8 cellular contexts compared by ENCODE assay signal in genomic region chr5:170297589-170298462, GRCh38. TPM values are rescaled to one million over a fixed set of nuclear protein-coding genes. Genes with fewer than 3 reads are reported as not detected.
DNase-seq lines count a peak whose midpoint lies in the region; ATAC-seq, FAIRE-seq and TF ChIP-seq lines count a peak whose summit lies in the region.

LCP2 (minus strand) TSS chr5:170297777; CDS start chr5:170297611, 166 bp downstream.

- no peaks in the 10 kb centered on the region for H4K20me1 ChIP-seq in HepG2 (ENCODE audit: insufficient read depth, low read length)

- no TSS peak for BruUV-seq in HepG2 (replicated peaks; lab: Mats Ljungman, UMichigan)

- TF ChIP-seq CTCF in liver (IDR thresholded peaks at IDR 0.05; ENCODE audit: low read depth, low read length, missing input control) (no peak), HepG2 (CRISPR knock-in tag; IDR thresholded peaks at IDR 0.05) (no peak), left ventricle myocardium inferior (IDR thresholded peaks at IDR 0.05; ENCODE audit: borderline replicate concordance) (no peak), stomach (IDR thresholded peaks at IDR 0.05) (no peak)

- in situ Hi-C loops in HepG2 (cut with HindIII; ENCODE audit: extremely low pct_ligation_motif_present, low pct_unique_long_range_greater_than_20kb), result no loop called here

- peaks cover 0 to 4% (median 0%) of the 10 kb centered on the region in 4 donors for H3K4me1 ChIP-seq in liver (ENCODE audit: control insufficient read depth in 4 of 4, insufficient read depth in 4 of 4, low read length in 3 of 4)
- no peaks in the 10 kb centered on the region for H3K4me1 ChIP-seq in HepG2 (ENCODE audit: insufficient read depth, low read length)
- peaks cover 8% of the 10 kb centered on the region for H3K4me1 ChIP-seq in left ventricle myocardium inferior
- H3K4me1 ChIP-seq in stomach, result peaks cover 4 to 40% (median 10%) of the 10 kb centered on the region in 4 donors

- CTCF ChIA-PET in HepG2 (lab: Yijun Ruan, JAX; ENCODE audit: low intra/inter-chr PET ratio, low total read pairs), result no interaction called here

- H3K27me3 ChIP-seq in liver (ENCODE audit: control insufficient read depth in 4 of 4, insufficient read depth in 4 of 4, low read length in 3 of 4) (no peaks in the 10 kb centered on the region), HepG2 (ENCODE audit: control insufficient read depth in 1 of 2, insufficient read depth in 2 of 2, low read length in 2 of 2) (peaks cover 0 to 16% of the 10 kb centered on the region in 2 experiments; a peak in 1 of 5 replicates), left ventricle myocardium inferior (ENCODE audit: low read depth) (no peaks in the 10 kb centered on the region), stomach (no peaks in the 10 kb centered on the region)

- no peak for TF ChIP-seq POLR2A in HepG2 (IDR thresholded peaks at IDR 0.05; ENCODE audit: insufficient read depth in 1 of 2, low read depth in 2 of 2, low read length in 2 of 2)
- no peak for TF ChIP-seq POLR2A in stomach (IDR thresholded peaks at IDR 0.05)

- no peak for ATAC-seq in HepG2
- ATAC-seq in HG03175 (IDR thresholded peaks at IDR 0.05; ENCODE audit: unreplicated experiment), result peak; percentile 31

- DNase-seq in HepG2 (ENCODE audit: low spot score), result no peak
- peak; percentile 40 for DNase-seq in activated CD4-positive, alpha-beta T cell treated with anti-CD3 and anti-CD28 coated beads, Interleukin-2, amount 50 U/mL, for 1 hour
- no peak for DNase-seq in left ventricle myocardium inferior
- no peak for DNase-seq in stomach
- DNase-seq in NCI-H510A treated with DMSO at 0.1 percent for 48 hours (lab: John Stamatoyannopoulos, UW), result no peak
- no peak for DNase-seq in islet precursor cell

- 51% methylated on average over 10 of the region's 10 CpGs for WGBS in liver
- WGBS in HepG2 (ENCODE audit: low lambda C conversion rate), result 51% methylated on average over 5 of the region's 10 CpGs
- WGBS in stomach, 5 donors, result 44 to 67% (median 63%) methylated on average over 10 of the region's 10 CpGs

- no peak within 1 kb of the TSS for H3K4me2 ChIP-seq in HepG2 (ENCODE audit: low read depth, low read length)

- no peak for FAIRE-seq in HepG2 (lab: Jason Lieb, UNC)

- H3K27ac ChIP-seq in liver (ENCODE audit: low read depth in 1 of 2, low read length in 2 of 2), result peak within 1 kb of the TSS; percentile 84 to 89
- no peak within 1 kb of the TSS for H3K27ac ChIP-seq in HepG2 (ENCODE audit: extremely low read length, insufficient read depth, low read length)
- H3K27ac ChIP-seq in left ventricle myocardium inferior (replicated peaks), result peak within 1 kb of the TSS; percentile 88
- peak within 1 kb of the TSS; percentile 53 to 92 (median 86) for H3K27ac ChIP-seq in stomach

- H3K79me2 ChIP-seq in HepG2 (ENCODE audit: insufficient read depth, low read length), result no peaks in the 10 kb centered on the region

- no peak within 1 kb of the TSS for H2AFZ ChIP-seq in HepG2 (ENCODE audit: low read length)

- H3K36me3 ChIP-seq in liver (ENCODE audit: control insufficient read depth in 4 of 4, insufficient read depth in 3 of 4, low read depth in 1 of 4, low read length in 3 of 4) (no peaks in the 10 kb centered on the region), HepG2 (replicated peaks in 1 of 2; ENCODE audit: control insufficient read depth in 1 of 2, insufficient read depth in 2 of 2, low read length in 2 of 2) (no peaks in the 10 kb centered on the region), left ventricle myocardium inferior (peaks cover under 1% of the 10 kb centered on the region), stomach (peaks cover 0 to under 1% (median 0%) of the 10 kb centered on the region in 4 donors)

- POLR2A ChIA-PET in HepG2 (lab: Yijun Ruan, JAX), result no interaction called here

- H3K9ac ChIP-seq in liver (ENCODE audit: low read depth in 1 of 2, low read length in 2 of 2) (peak within 1 kb of the TSS; percentile 56 to 57), HepG2 (ENCODE audit: insufficient read depth, low read depth, low read length) (no peak within 1 kb of the TSS)

- peak within 1 kb of the TSS; percentile 43 to 60 (median 56) for H3K4me3 ChIP-seq in liver (ENCODE audit: low read depth in 1 of 3, low read length in 3 of 3)
- no peak within 1 kb of the TSS for H3K4me3 ChIP-seq in HepG2 (replicated peaks in 1 of 3; ENCODE audit: insufficient read depth in 1 of 3, low read depth in 2 of 3, low read length in 3 of 3)
- peak within 1 kb of the TSS; percentile 67 for H3K4me3 ChIP-seq in left ventricle myocardium inferior
- peak within 1 kb of the TSS; percentile 39 to 49 (median 44) for H3K4me3 ChIP-seq in stomach

- no peaks in the 10 kb centered on the region for H3K9me3 ChIP-seq in liver (ENCODE audit: control insufficient read depth in 4 of 4, low read length in 3 of 4)
- no peaks in the 10 kb centered on the region for H3K9me3 ChIP-seq in HepG2 (ENCODE audit: low read length)
- H3K9me3 ChIP-seq in left ventricle myocardium inferior (replicated peaks), result no peaks in the 10 kb centered on the region
- no peaks in the 10 kb centered on the region for H3K9me3 ChIP-seq in stomach

- intact Hi-C loops in HepG2 (cut with micrococcal nuclease; ENCODE audit: unreplicated experiment) (no loop called here), left ventricle myocardium inferior (cut with micrococcal nuclease) (no loop called here), stomach (cut with DNase I; ENCODE audit: low total_unique reads) (no loop called here)

- TF ChIP-seq RAD21 in liver (IDR thresholded peaks at IDR 0.05), result no peak
- no peak for TF ChIP-seq RAD21 in HepG2 (CRISPR knock-in tag; IDR thresholded peaks at IDR 0.05)

- no peak for TF ChIP-seq EP300 in HepG2 (IDR thresholded peaks at IDR 0.05; ENCODE audit: low read depth in 2 of 2, low read length in 2 of 2)
- no peak for TF ChIP-seq EP300 in HepG2 (CRISPR knock-in tag; IDR thresholded peaks at IDR 0.05; ENCODE audit: borderline replicate concordance)
- no peak for TF ChIP-seq EP300 in stomach (IDR thresholded peaks at IDR 0.05)

TF ChIP-seq in liver, 16 proteins besides CTCF, POLR2A, EP300 and RAD21:
- TF ChIP-seq YY1 (IDR thresholded peaks at IDR 0.05) (peak; percentile 47), GABPA (IDR thresholded peaks at IDR 0.05 in 1 of 2, conservative IDR thresholded peaks at IDR 0.05 in 1 of 2) (no peak), HNF4A (conservative IDR thresholded peaks at IDR 0.05) (no peak), FOXA1 (IDR thresholded peaks at IDR 0.05) (no peak)

TF ChIP-seq in HepG2, 621 proteins besides CTCF, POLR2A, EP300 and RAD21 (continues in another document):
- TF ChIP-seq ZNF275 (CRISPR knock-in tag; IDR thresholded peaks at IDR 0.05; ENCODE audit: borderline replicate concordance) (no peak), FLYWCH1 (CRISPR knock-in tag; IDR thresholded peaks at IDR 0.05) (no peak), TEAD3 (CRISPR knock-in tag; optimal IDR thresholded peaks at IDR 0.05; ENCODE audit: borderline replicate concordance) (no peak), EHMT2 (IDR thresholded peaks at IDR 0.05; ENCODE audit: borderline replicate concordance, low read depth, low read length) (no peak), ZNF704 (CRISPR knock-in tag; IDR thresholded peaks at IDR 0.05; ENCODE audit: borderline replicate concordance) (no peak), PRPF4 (IDR thresholded peaks at IDR 0.05; ENCODE audit: low read depth, low read length, poor library complexity, severe bottlenecking) (no peak), KLF6 (CRISPR knock-in tag; IDR thresholded peaks at IDR 0.05) (no peak)

RNA-seq across cellular contexts. Expression of gene LCP2, which starts in this region (rescaled TPM):
- 10 to 100 TPM in 1 of 2 donors, 1 to 10 TPM in 1; 7.3 to 16.3 TPM for total RNA-seq in liver
- polyA plus RNA-seq in liver, result 1 to 10 TPM; 3.6 to 6.0 TPM
- total RNA-seq in HepG2 (2016; rRNA removed; fragmentation: Illumina TruSeq; extraction: Trizol), result not detected in 2 replicates
- not detected in 2 replicates for total RNA-seq in HepG2 (2016; cell fraction: cytosol; rRNA removed; fragmentation: Illumina TruSeq; extraction: Trizol; ENCODE audit: low read depth)
- total RNA-seq in HepG2 (2016; cell fraction: insoluble cytoplasmic fraction; rRNA removed; fragmentation: Illumina TruSeq; extraction: Trizol), result not detected in 2 replicates
- not detected in 2 replicates for total RNA-seq in HepG2 (2016; cell fraction: membrane; rRNA removed; fragmentation: Illumina TruSeq; extraction: Trizol)
- not detected in 2 replicates for total RNA-seq in HepG2 (2016; cell fraction: nucleus; rRNA removed; fragmentation: Illumina TruSeq; extraction: Trizol)
- polyA plus RNA-seq in HepG2 (2011; rRNA removed), result not detected in 2 replicates
- polyA plus RNA-seq in HepG2 (2011; cell fraction: cytosol; rRNA removed), result not detected in 2 replicates
- not detected in 2 replicates for polyA plus RNA-seq in HepG2 (2011; cell fraction: nucleus; rRNA removed)
- polyA plus RNA-seq in HepG2 (2012), result not detected in 2 replicates
- polyA plus RNA-seq in HepG2 (2016; cell fraction: cytosol; fragmentation: Illumina TruSeq; extraction: Trizol; ENCODE audit: low read depth), result not detected in 2 replicates
- not detected in 2 replicates for polyA plus RNA-seq in HepG2 (2016; cell fraction: insoluble cytoplasmic fraction; fragmentation: Illumina TruSeq; extraction: Trizol; ENCODE audit: low read depth)
- polyA plus RNA-seq in HepG2 (2016; cell fraction: membrane; fragmentation: Illumina TruSeq; extraction: Trizol; ENCODE audit: low read depth), result not detected in 2 replicates
- polyA plus RNA-seq in HepG2 (2016; cell fraction: nucleus; fragmentation: Illumina TruSeq; extraction: Trizol; ENCODE audit: insufficient read depth, low read depth), result not detected in 2 replicates
- polyA minus RNA-seq in HepG2 (2011; rRNA and poly(A)+ RNA removed; ENCODE audit: low replicate concordance), result 0.10 and 0.21 TPM in 2 replicates
- not detected in 2 replicates for polyA minus RNA-seq in HepG2 (2011; cell fraction: cytosol; rRNA and poly(A)+ RNA removed)
- not detected in 2 replicates for polyA minus RNA-seq in HepG2 (2011; cell fraction: nucleus; rRNA and poly(A)+ RNA removed)
- total RNA-seq in left ventricle myocardium inferior, result 3.9 TPM
- total RNA-seq in stomach, result 10 to 100 TPM in 4 of 5 donors, under 1 TPM in 1; 0.58 to 69.4 (median 27.1) TPM
- 10 to 100 TPM in 2 of 3 donors, 1 to 10 TPM in 1; 3.2 to 16.2 (median 15.4) TPM for polyA plus RNA-seq in stomach

Comparison
In these comparisons a context has a peak if more than half of its experiments do, and no peak if none do; other contexts are left out.
1. H3K4me3 ChIP-seq: peak in liver (3 of 3), left ventricle myocardium inferior (single experiment) and stomach (4 of 4); none in HepG2 (0 of 3).